13 cellular contexts compared by ENCODE assay signal in the genomic region with DNA sequence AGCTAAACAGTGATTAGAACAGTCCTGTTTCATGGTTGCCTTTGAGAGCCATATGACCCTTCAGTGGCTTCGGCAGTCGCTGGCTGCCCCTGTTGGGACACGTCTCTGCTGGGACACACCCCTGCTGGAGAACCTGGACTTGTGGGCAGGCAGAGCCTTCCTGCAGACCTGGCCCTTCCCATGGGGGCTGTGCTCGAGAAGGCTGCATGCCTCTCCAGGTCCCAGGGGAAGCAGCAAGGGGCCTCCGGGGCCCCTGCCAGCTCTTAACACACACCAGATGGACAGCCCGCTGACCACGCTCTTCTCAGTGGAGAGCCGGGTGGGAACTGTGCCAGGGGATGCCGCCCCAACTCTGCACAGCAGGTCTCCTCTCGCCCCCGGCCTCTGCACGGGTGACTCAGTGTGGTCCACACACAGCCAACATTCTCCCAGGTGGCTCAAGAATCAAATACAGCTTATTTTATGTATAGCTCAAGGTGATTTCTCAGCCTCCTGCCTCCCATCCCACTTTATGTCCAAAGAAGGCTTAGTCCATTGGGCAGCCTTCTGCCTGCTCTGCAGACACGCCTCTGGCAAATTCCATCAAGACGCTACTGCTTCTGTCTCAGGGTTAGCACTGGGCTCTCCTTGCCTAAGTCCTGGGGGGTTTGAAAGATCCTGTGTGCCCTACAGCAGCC.
DNase-seq lines count a peak whose midpoint lies in the region; ATAC-seq and TF ChIP-seq lines count a peak whose summit lies in the region.
"Had no signal": no experiment of that assay in that cellular context is flagged by ENCODE, and none has a peak within 500 bp of the region (broad histone marks: within the 10 kb centered on the region; RNA-seq: fewer than 3 reads in every experiment).

No MANE protein-coding gene starts in this region.

- H2AFZ ChIP-seq in trophoblast cell (ENCODE audit: insufficient read depth, low read length, poor library complexity) = no peak overlapping the region

- H2BK5ac ChIP-seq in trophoblast cell (ENCODE audit: low read depth, low read length, poor library complexity) = peak overlapping the region; percentile 78

- H3K23ac ChIP-seq in trophoblast cell (ENCODE audit: low read length) = no peak overlapping the region

- no peak for TF ChIP-seq POLR2A in esophagus muscularis mucosa (IDR thresholded peaks at IDR 0.05; ENCODE audit: low read depth)

- H3K36me3 ChIP-seq in esophagus muscularis mucosa = no peaks in the 10 kb centered on the region
- peaks cover 9 to 11% of the 10 kb centered on the region in 2 experiments for H3K36me3 ChIP-seq in trophoblast cell (ENCODE audit: control insufficient read depth in 1 of 2, insufficient read depth in 2 of 2, low read length in 2 of 2)
- H3K36me3 ChIP-seq: lower lobe of right lung had no signal

- no peaks in the 10 kb centered on the region for H3K9me3 ChIP-seq in esophagus muscularis mucosa
- H3K9me3 ChIP-seq in trophoblast cell (ENCODE audit: insufficient read depth, low read depth, low read length) = peaks cover under 1% of the 10 kb centered on the region
- H3K9me3 ChIP-seq: lower lobe of right lung had no signal

- peak overlapping the region; percentile 29 to 39 (median 32) for H3K4me3 ChIP-seq in esophagus muscularis mucosa
- no peak overlapping the region for H3K4me3 ChIP-seq in trophoblast cell (ENCODE audit: low read depth, low read length)
- H3K4me3 ChIP-seq: lower lobe of right lung had no signal

- no peak for TF ChIP-seq CTCF in esophagus muscularis mucosa (IDR thresholded peaks at IDR 0.05)

- H4K12ac ChIP-seq in trophoblast cell (ENCODE audit: low read depth, low read length) = no peak overlapping the region

- peak overlapping the region; percentile 92 for H2BK120ac ChIP-seq in trophoblast cell (ENCODE audit: insufficient read depth, low read length, poor library complexity)

- intact Hi-C loops in esophagus muscularis mucosa (cut with DNase I) = no loop called here

- peak overlapping the region; percentile 84 for H2BK12ac ChIP-seq in trophoblast cell (ENCODE audit: low read length)

- no peak for TF ChIP-seq EP300 in esophagus muscularis mucosa (IDR thresholded peaks at IDR 0.05)

- peak overlapping the region; percentile 66 for H3K4ac ChIP-seq in trophoblast cell (ENCODE audit: low read depth, low read length)

- H4K91ac ChIP-seq in trophoblast cell (ENCODE audit: low read depth, low read length) = peak overlapping the region; percentile 87

- H3K18ac ChIP-seq in trophoblast cell (ENCODE audit: low read length) = peak overlapping the region; percentile 38

- no peak for ATAC-seq in GM19397 (IDR thresholded peaks at IDR 0.05; ENCODE audit: unreplicated experiment)
- ATAC-seq: activated CD8-positive, alpha-beta T cell treated with anti-CD3 and anti-CD28 coated beads for 36 hours had no signal

- no peaks in the 10 kb centered on the region for H3K79me2 ChIP-seq in trophoblast cell (ENCODE audit: control insufficient read depth, insufficient read depth, low read length, poor library complexity)

- H3K79me1 ChIP-seq in trophoblast cell (ENCODE audit: low read length) = peaks cover 28% of the 10 kb centered on the region

- peak overlapping the region; percentile 1 for H3K4me2 ChIP-seq in trophoblast cell (ENCODE audit: low read length)

- H3K27me3 ChIP-seq in esophagus muscularis mucosa (no peaks in the 10 kb centered on the region), trophoblast cell (ENCODE audit: insufficient read depth, low read length) (no peaks in the 10 kb centered on the region)

- no peak overlapping the region for H3K9ac ChIP-seq in trophoblast cell (ENCODE audit: low read length)

- DNase-seq in EH (ENCODE audit: low read depth) (peak; percentile 89), NCI-H69 (lab: John Stamatoyannopoulos, UW) (peak; percentile 93), esophagus muscularis mucosa (ENCODE audit: extremely low spot score) (no peak), trophoblast cell (peak in 1 of 2 donors; percentile 20), NCI-H2196 (lab: John Stamatoyannopoulos, UW; ENCODE audit: unreplicated experiment) (no peak), NOMO-1 (lab: John Stamatoyannopoulos, UW; ENCODE audit: unreplicated experiment in 2 of 2) (no peak), SKM-1 (lab: John Stamatoyannopoulos, UW; ENCODE audit: unreplicated experiment) (no peak)
- DNase-seq: activated CD8-positive, alpha-beta T cell treated with anti-CD3 and anti-CD28 coated beads for 36 hours; activated naive CD8-positive, alpha-beta T cell treated with anti-CD3 and anti-CD28 coated beads for 36 hours; lower lobe of right lung; NCI-H510A treated with DMSO at 0.1 percent for 48 hours had no signal

- H3K4me1 ChIP-seq in esophagus muscularis mucosa = peaks cover 7 to 19% (median 14%) of the 10 kb centered on the region in 4 donors
- H3K4me1 ChIP-seq in trophoblast cell (ENCODE audit: control insufficient read depth in 1 of 2, insufficient read depth in 2 of 2, low read length in 2 of 2) = peaks cover 35 to 39% of the 10 kb centered on the region in 2 experiments
- H3K4me1 ChIP-seq: lower lobe of right lung had no signal

- 25% methylated on average over 9 of the region's 14 CpGs for WGBS in esophagus muscularis mucosa
- WGBS in trophoblast cell (ENCODE audit: extremely low coverage, insufficient coverage, insufficient read length) = no CpG with 5 or more reads among the region's 14 CpGs

- H4K8ac ChIP-seq in trophoblast cell (ENCODE audit: low read depth, low read length) = peak overlapping the region; percentile 55

- H2AK5ac ChIP-seq in trophoblast cell (ENCODE audit: low read length) = peak overlapping the region; percentile 10

- peak overlapping the region in 1 of 4 donors; percentile 35 for H3K27ac ChIP-seq in esophagus muscularis mucosa (replicated peaks in 1 of 4)
- peak overlapping the region; percentile 93 for H3K27ac ChIP-seq in trophoblast cell (ENCODE audit: low read depth, low read length)
- H3K27ac ChIP-seq: epithelial cell of prostate, lower lobe of right lung had no signal

- H3K14ac ChIP-seq in trophoblast cell (ENCODE audit: low read length) = peak overlapping the region; percentile 47

Comparison
In these comparisons a context has a peak if more than half of its experiments do, and no peak if none do; other contexts are left out.
1. DNase-seq: peak in EH (single experiment) and NCI-H69 (single experiment); none in esophagus muscularis mucosa (single experiment), NCI-H2196 (single experiment), NOMO-1 (0 of 2) and SKM-1 (single experiment).